Comparison of ENCODE assay signal across 16 cellular contexts in genomic region chr6:2917801-2918495, GRCh38. TPM values are rescaled to one million over a fixed set of nuclear protein-coding genes. Genes with fewer than 3 reads are reported as not detected.
A peak's percentile ranks its signal among the peaks of the same experiment; 100 is the strongest.
DNase-seq lines count a peak whose midpoint lies in the region; ATAC-seq, FAIRE-seq and TF ChIP-seq lines count a peak whose summit lies in the region.
"Had no signal": no experiment of that assay in that cellular context is flagged by ENCODE, and none has a peak within 500 bp of the region (broad histone marks: within the 10 kb centered on the region; RNA-seq: fewer than 3 reads in every experiment).

No MANE protein-coding gene starts in this region.

- no peak overlapping the region; the same call in none of the 2 replicates for H3K18ac ChIP-seq in H1 (ENCODE audit: extremely low read depth, low read length)
- peak overlapping the region; percentile 15 for H3K18ac ChIP-seq in mesendoderm (ENCODE audit: low read length)

- H2BK5ac ChIP-seq in H1 (ENCODE audit: low read depth, low read length) (peak overlapping the region; percentile 47; the same call in 1 of the 2 replicates), mesendoderm (ENCODE audit: low read length) (peak overlapping the region; percentile 17)

- H4K8ac ChIP-seq in H1 (ENCODE audit: extremely low read depth, insufficient read depth, low read length) (no peak overlapping the region; the same call in none of the 2 replicates), mesendoderm (ENCODE audit: low read depth, low read length) (no peak overlapping the region)

- 93% methylated on average over 14 of the region's 14 CpGs; no CpG with 5 or more reads in 1 of the 2 experiments for WGBS in H1 (ENCODE audit: extremely low coverage in 1 of 2, insufficient coverage in 1 of 2, insufficient read length in 1 of 2, insufficient replicate concordance in 2 of 2, low coverage in 1 of 2, low lambda C conversion rate in 2 of 2, missing lambda C conversion rate in 1 of 2), 2 experiments
- WGBS in mesendoderm (ENCODE audit: extremely low coverage, insufficient coverage, low lambda C conversion rate), result no CpG with 5 or more reads among the region's 14 CpGs
- WGBS in pancreas, 2 donors, result 78 to 83% methylated on average over 14 of the region's 14 CpGs

- TF ChIP-seq POLR2A in H1 (IDR thresholded peaks at IDR 0.05; ENCODE audit: control extremely low read depth in 1 of 2, low read depth in 2 of 2, low read length in 2 of 2), result no peak

- H2BK120ac ChIP-seq in H1 (replicated peaks; ENCODE audit: low read depth, low read length), result peak overlapping the region; percentile 44
- H2BK120ac ChIP-seq in mesendoderm (ENCODE audit: low read depth, low read length), result no peak overlapping the region

- TF ChIP-seq CTCF in right atrium auricular region (IDR thresholded peaks at IDR 0.05) (no peak), H1 (IDR thresholded peaks at IDR 0.05; ENCODE audit: control extremely low read depth in 1 of 3, insufficient read depth in 1 of 3, low read depth in 1 of 3, low read length in 3 of 3) (no peak), pancreas (IDR thresholded peaks at IDR 0.05) (no peak)

- H3K14ac ChIP-seq in H1 (ENCODE audit: insufficient read length), result no peak overlapping the region

- no peak for TF ChIP-seq EP300 in H1 (IDR thresholded peaks at IDR 0.05; ENCODE audit: borderline replicate concordance in 1 of 2, low read depth in 2 of 2, low read length in 2 of 2)

- H3K23ac ChIP-seq in H1 (ENCODE audit: insufficient read length), result no peak overlapping the region
- H3K23ac ChIP-seq in mesendoderm (ENCODE audit: low read length), result no peak overlapping the region

- H3K9ac ChIP-seq in H1 (replicated peaks in 1 of 4; ENCODE audit: extremely low read depth in 1 of 4, low read depth in 3 of 4, low read length in 3 of 4) (no peak overlapping the region), mesendoderm (ENCODE audit: low read length) (no peak overlapping the region)

- no peak overlapping the region for H3K56ac ChIP-seq in H1 (replicated peaks; ENCODE audit: insufficient read length, low read depth, low read length)
- H3K56ac ChIP-seq in mesendoderm (ENCODE audit: low read length), result peak overlapping the region; percentile 17

- ATAC-seq in left cardiac atrium (no peak), pancreas (no peak), GM21717 (IDR thresholded peaks at IDR 0.05; ENCODE audit: unreplicated experiment) (no peak)

- H3K36me3 ChIP-seq in right atrium auricular region, result no peaks in the 10 kb centered on the region
- H3K36me3 ChIP-seq in H1 (ENCODE audit: control insufficient read depth in 2 of 4, insufficient read depth in 4 of 4, low read length in 3 of 4), result no peaks in the 10 kb centered on the region
- no peaks in the 10 kb centered on the region for H3K36me3 ChIP-seq in mesendoderm (ENCODE audit: control insufficient read depth, insufficient read depth, low read length)
- H3K36me3 ChIP-seq in pancreas, result no peaks in the 10 kb centered on the region
- H3K36me3 ChIP-seq: MG63 had no signal

- H2AFZ ChIP-seq in H1 (ENCODE audit: low read length), result 0 out of 2 replicates have a peak overlapping the region, but pooled peaks have one; percentile 3
- H2AFZ ChIP-seq: PC-9 had no signal

- no peaks in the 10 kb centered on the region for H3K9me3 ChIP-seq in right atrium auricular region
- H3K9me3 ChIP-seq in H1 (ENCODE audit: insufficient read depth in 2 of 2, low read depth in 1 of 2, low read length in 1 of 2), result no peaks in the 10 kb centered on the region
- no peaks in the 10 kb centered on the region for H3K9me3 ChIP-seq in pancreas
- H3K9me3 ChIP-seq: MG63 had no signal

- no peak for FAIRE-seq in H1 (lab: Jason Lieb, UNC)
- no peak for FAIRE-seq in pancreas (lab: Jason Lieb, UNC)
- FAIRE-seq: GM12892 had no signal

- H4K91ac ChIP-seq in H1 (replicated peaks; ENCODE audit: insufficient read length, low read length), result peak overlapping the region; percentile 34

- no peak overlapping the region for H2AK5ac ChIP-seq in H1 (ENCODE audit: low read depth, low read length)
- no peak overlapping the region for H2AK5ac ChIP-seq in mesendoderm (ENCODE audit: low read length)

- H2BK20ac ChIP-seq in H1 (ENCODE audit: low read length), result peak overlapping the region; percentile 74; the same call in 1 of the 2 replicates

- H3K27me3 ChIP-seq in right atrium auricular region (no peaks in the 10 kb centered on the region), H1 (replicated peaks in 1 of 4; ENCODE audit: control insufficient read depth in 3 of 4, extremely low read depth in 1 of 4, insufficient read depth in 3 of 4, low read length in 3 of 4) (no peaks in the 10 kb centered on the region), mesendoderm (ENCODE audit: insufficient read depth, low read length, poor library complexity) (no peaks in the 10 kb centered on the region), pancreas (no peaks in the 10 kb centered on the region)
- H3K27me3 ChIP-seq: MG63 had no signal

- TF ChIP-seq RAD21 in H1 (IDR thresholded peaks at IDR 0.05 in 1 of 2, conservative IDR thresholded peaks at IDR 0.05 in 1 of 2; ENCODE audit: low read depth in 2 of 2, low read length in 2 of 2), result no peak

- no peaks in the 10 kb centered on the region for H3K23me2 ChIP-seq in H1 (ENCODE audit: low read depth, low read length)

- no peaks in the 10 kb centered on the region for H4K20me1 ChIP-seq in H1 (replicated peaks in 1 of 2; ENCODE audit: control insufficient read depth in 1 of 2, insufficient read depth in 2 of 2, low read length in 2 of 2)

- peak; percentile 42 for DNase-seq in right atrium auricular region (ENCODE audit: low spot score)
- no peak for DNase-seq in left cardiac atrium
- DNase-seq in H1 (ENCODE audit: low read depth in 1 of 2, low spot score in 2 of 2), result peak in 1 of 2 experiments; percentile 37
- no peak for DNase-seq in mesendoderm
- no peak for DNase-seq in pancreas
- DNase-seq in medulla oblongata (ENCODE audit: extremely low spot score), result no peak
- DNase-seq: CD4-positive, alpha-beta memory T cell; DND-41; GDM1; MG63; NCI-H1092 treated with DMSO at 0.1 percent for 48 hours; NCI-H1694 treated with DMSO at 0.1 percent for 48 hours; NCI-H345; PC-9 had no signal

- peak overlapping the region in 1 of 2 experiments; percentile 41; a peak in 1 of 4 replicates for H3K4me2 ChIP-seq in H1 (ENCODE audit: insufficient read depth in 1 of 2, low read depth in 2 of 2, low read length in 2 of 2)
- no peak overlapping the region for H3K4me2 ChIP-seq in mesendoderm (ENCODE audit: low read length)
- H3K4me2 ChIP-seq: PC-9 had no signal

- H2BK15ac ChIP-seq in H1 (ENCODE audit: low read length), result no peak overlapping the region; the same call in 1 of the 2 replicates
- no peak overlapping the region for H2BK15ac ChIP-seq in mesendoderm (replicated peaks; ENCODE audit: low read depth)

- H3K79me2 ChIP-seq in H1 (ENCODE audit: control insufficient read depth in 1 of 2, insufficient read depth in 2 of 2, low read length in 2 of 2), result no peaks in the 10 kb centered on the region
- no peaks in the 10 kb centered on the region for H3K79me2 ChIP-seq in mesendoderm (ENCODE audit: control insufficient read depth, insufficient read depth, low read length)

- H2BK12ac ChIP-seq in H1 (ENCODE audit: low read depth, low read length), result peak overlapping the region; percentile 41

- H3K4ac ChIP-seq in H1 (replicated peaks; ENCODE audit: insufficient read length, low read depth, low read length) (peak overlapping the region; percentile 19), mesendoderm (ENCODE audit: low read depth, low read length) (peak overlapping the region; percentile 73)

- H3K4me3 ChIP-seq in right atrium auricular region, result no peak overlapping the region
- no peak overlapping the region for H3K4me3 ChIP-seq in H1 (ENCODE audit: extremely low read depth in 1 of 4, insufficient read depth in 2 of 4, low read depth in 3 of 4, low read length in 4 of 4)
- H3K4me3 ChIP-seq in mesendoderm (ENCODE audit: low read length), result no peak overlapping the region
- H3K4me3 ChIP-seq in pancreas, result no peak overlapping the region
- H3K4me3 ChIP-seq: MG63, PC-9 had no signal

- CTCF ChIA-PET in H1 (lab: Charles Lee; ENCODE audit: partially characterized antibody), result interaction anchor here (1.0 to 6.3 kb wide), 13 partner anchors 8 to 134 kb away, joined by 3 to 64 read pairs (median 4); no protein-coding TSS in a partner anchor

- intact Hi-C loops in left cardiac atrium (cut with DNase I), result no loop called here
- intact Hi-C loops in pancreas (cut with DNase I), result loop anchor here in 1 of 3 donors (10.0 kb wide), 2 partner anchors 73 to 133 kb away; partner anchors contain the start of gene SERPINB1

- H3K27ac ChIP-seq in right atrium auricular region (no peak overlapping the region), H1 (ENCODE audit: low read depth, low read length) (no peak overlapping the region), mesendoderm (ENCODE audit: low read depth, low read length) (no peak overlapping the region), pancreas (no peak overlapping the region)
- H3K27ac ChIP-seq: PC-9 had no signal

- POLR2A ChIA-PET in H1 (lab: Charles Lee; ENCODE audit: partially characterized antibody), result interaction anchor here (0.9 to 1.5 kb wide), 2 partner anchors 12 to 42 kb away, joined by 3 read pairs; no protein-coding TSS in a partner anchor

- H3K79me1 ChIP-seq in H1 (ENCODE audit: low read depth, low read length), result no peaks in the 10 kb centered on the region
- no peaks in the 10 kb centered on the region for H3K79me1 ChIP-seq in mesendoderm (ENCODE audit: low read length)

- H3K4me1 ChIP-seq in right atrium auricular region (no peaks in the 10 kb centered on the region), H1 (replicated peaks in 1 of 4; ENCODE audit: control insufficient read depth in 3 of 4, insufficient read depth in 4 of 4, low read length in 3 of 4) (peaks cover 9 to 35% (median 23%) of the 10 kb centered on the region in 4 experiments), mesendoderm (ENCODE audit: control insufficient read depth, low read depth, low read length) (peaks cover 14% of the 10 kb centered on the region), pancreas (no peaks in the 10 kb centered on the region)

- H4K5ac ChIP-seq in H1 (ENCODE audit: insufficient read length, low read depth, low read length), result no peak overlapping the region
- H4K5ac ChIP-seq in mesendoderm (ENCODE audit: low read length), result no peak overlapping the region

RNA-seq across cellular contexts. Expression of gene SERPINB9, which starts 14.8 kb away (rescaled TPM):
- 10 to 100 TPM; 11.2 to 17.5 TPM for total RNA-seq in right atrium auricular region
- 10 to 100 TPM in 1 of 2 donors, 1 to 10 TPM in 1; 3.8 to 14.4 TPM for total RNA-seq in left cardiac atrium
- 63.5 and 66.8 TPM in 2 replicates for total RNA-seq in H1 (2021; fragmentation: NEBNext Ultra II Directional; extraction: Animal tissue kit (Norgen Biotek cat#: 25700))
- 53.5 and 93.8 TPM in 2 replicates for polyA plus RNA-seq in H1 (2011; rRNA removed)
- 58.9 TPM for polyA plus RNA-seq in H1 (2011; cell fraction: cytosol; rRNA removed)
- 23.5 TPM for polyA plus RNA-seq in H1 (2011; cell fraction: nucleus; rRNA removed)
- polyA plus RNA-seq in H1 (2012, experiment 1 of 2), result 56.9 to 68.1 TPM (median 58.4 TPM) in 4 replicates
- 26.8 TPM for polyA plus RNA-seq in H1 (2012, experiment 2 of 2)
- 31.2 TPM for polyA plus RNA-seq in H1 (2013, experiment 1 of 2)
- 29.8 TPM for polyA plus RNA-seq in H1 (2013, experiment 2 of 2)
- 100 and 149 TPM in 2 replicates for polyA minus RNA-seq in H1 (2011; rRNA and poly(A)+ RNA removed)
- 53.1 TPM for polyA minus RNA-seq in H1 (2011; cell fraction: cytosol; rRNA and poly(A)+ RNA removed)
- 25.0 TPM for polyA minus RNA-seq in H1 (2011; cell fraction: nucleus; rRNA and poly(A)+ RNA removed)
- polyA plus RNA-seq in mesendoderm (2013, experiment 1 of 2), result 281 TPM
- 280 TPM for polyA plus RNA-seq in mesendoderm (2013, experiment 2 of 2)
- total RNA-seq in pancreas, result 1 to 10 TPM in 4 of 6 donors, under 1 TPM in 2; 0.65 to 4.8 (median 1.4) TPM
- 1 to 10 TPM; 1.2 to 1.4 TPM for polyA plus RNA-seq in pancreas

RNA-seq across cellular contexts. Expression of gene SERPINB6, which starts 53.4 kb away (rescaled TPM):
- total RNA-seq in right atrium auricular region, result 100 to 1,000 TPM; 181 to 184 TPM
- 100 to 1,000 TPM; 218 to 225 TPM for total RNA-seq in left cardiac atrium
- 29.4 and 31.2 TPM in 2 replicates for total RNA-seq in H1 (2021; fragmentation: NEBNext Ultra II Directional; extraction: Animal tissue kit (Norgen Biotek cat#: 25700))
- polyA plus RNA-seq in H1 (2011; rRNA removed), result 27.2 and 29.5 TPM in 2 replicates
- polyA plus RNA-seq in H1 (2011; cell fraction: cytosol; rRNA removed), result 32.8 TPM
- 24.9 TPM for polyA plus RNA-seq in H1 (2011; cell fraction: nucleus; rRNA removed)
- 27.7 to 33.6 TPM (median 29.1 TPM) in 4 replicates for polyA plus RNA-seq in H1 (2012, experiment 1 of 2)
- polyA plus RNA-seq in H1 (2012, experiment 2 of 2), result 22.1 TPM
- polyA plus RNA-seq in H1 (2013, experiment 1 of 2), result 31.5 TPM
- polyA plus RNA-seq in H1 (2013, experiment 2 of 2), result 31.6 TPM
- 13.3 and 15.1 TPM in 2 replicates for polyA minus RNA-seq in H1 (2011; rRNA and poly(A)+ RNA removed)
- 12.4 TPM for polyA minus RNA-seq in H1 (2011; cell fraction: cytosol; rRNA and poly(A)+ RNA removed)
- 9.6 TPM for polyA minus RNA-seq in H1 (2011; cell fraction: nucleus; rRNA and poly(A)+ RNA removed)
- polyA plus RNA-seq in mesendoderm (2013, experiment 1 of 2), result 40.3 TPM
- 41.2 TPM for polyA plus RNA-seq in mesendoderm (2013, experiment 2 of 2)
- total RNA-seq in pancreas, result 100 to 1,000 TPM in 2 of 6 donors, 10 to 100 TPM in 4; 77.7 to 110 (median 97.3) TPM
- polyA plus RNA-seq in pancreas, result 100 to 1,000 TPM; 108 to 193 TPM
